ENCODE assay signal across 25 cellular contexts in the genomic region with DNA sequence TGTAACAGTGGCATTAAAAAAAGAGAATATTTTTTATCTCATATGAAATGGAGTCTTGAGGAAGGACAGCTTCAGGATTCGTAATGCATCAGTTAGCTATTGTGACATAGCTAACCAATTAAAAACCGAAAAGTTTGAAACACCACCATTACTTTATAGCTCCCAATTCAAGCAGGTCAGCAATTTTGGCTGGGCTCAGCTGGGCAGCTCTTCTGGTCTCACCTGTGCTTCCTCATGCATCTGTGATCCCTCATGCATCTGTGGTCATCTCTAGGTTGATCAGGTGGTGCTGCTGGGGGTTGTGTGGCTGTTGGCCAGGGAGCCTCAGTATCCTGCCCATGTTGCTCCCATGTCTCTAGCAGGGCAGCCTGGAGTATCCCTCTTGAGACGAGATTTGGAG.
"Had no signal": no experiment of that assay in that cellular context is flagged by ENCODE, and none has a peak within 500 bp of the region (broad histone marks: within the 10 kb centered on the region; RNA-seq: fewer than 3 reads in every experiment).

No MANE protein-coding gene starts in this region.

- H3K4me3 ChIP-seq: colonic mucosa, gastrocnemius medialis, lung, pancreas, testis, tibial artery had no signal

- H3K27me3 ChIP-seq: colonic mucosa, testis had no signal

- H3K36me3 Mint-ChIP-seq: naive B cell; natural killer cell treated with Interleukin-12 subunit alpha and Interleukin-12 subunit beta and Interleukin-15 and Interleukin-18, amount 100 ng/mL, for 72 hours had no signal

- FAIRE-seq: kidney, pancreas had no signal

- H3K27ac ChIP-seq: colonic mucosa, epithelial cell of prostate, gastrocnemius medialis, neutrophil, pancreas, testis, tibial artery had no signal

- H3K27me3 Mint-ChIP-seq: memory B cell; naive B cell; natural killer cell treated with Interleukin-12 subunit alpha and Interleukin-12 subunit beta and Interleukin-15 and Interleukin-18, amount 100 ng/mL, for 72 hours had no signal

- H3K27ac Mint-ChIP-seq: dendritic cell treated with granulocyte-macrophage colony-stimulating factor and Interleukin-4, amounts not matched to agents 40 ng/mL and 50 ng/mL, for 4 days; endodermal cell; memory B cell; progenitor cell of endocrine pancreas; type B pancreatic cell had no signal

- H3K4me3 Mint-ChIP-seq: dendritic cell treated with granulocyte-macrophage colony-stimulating factor and Interleukin-4, amounts not matched to agents 40 ng/mL and 50 ng/mL, for 4 days; endodermal cell; memory B cell; natural killer cell treated with Interleukin-12 subunit alpha and Interleukin-12 subunit beta and Interleukin-15 and Interleukin-18, amount 100 ng/mL, for 72 hours; neural crest cell; type B pancreatic cell had no signal

- H3K4me1 ChIP-seq: colonic mucosa, gastrocnemius medialis, pancreas, testis, tibial artery had no signal

- H3K9me3 Mint-ChIP-seq: dendritic cell treated with granulocyte-macrophage colony-stimulating factor and Interleukin-4, amounts not matched to agents 40 ng/mL and 50 ng/mL, for 4 days; memory B cell; natural killer cell treated with Interleukin-12 subunit alpha and Interleukin-12 subunit beta and Interleukin-15 and Interleukin-18, amount 100 ng/mL, for 72 hours; neural crest cell; type B pancreatic cell had no signal

- H3K9me3 ChIP-seq: colonic mucosa, gastrocnemius medialis, neutrophil, pancreas, testis, tibial artery had no signal

- ATAC-seq: esophagus mucosa; gastrocnemius medialis; left lobe of liver; natural killer cell treated with Interleukin-12 subunit alpha and Interleukin-12 subunit beta and Interleukin-15 and Interleukin-18, amount 100 ng/mL, for 72 hours; pancreas; sciatic nerve; stimulated activated naive CD8-positive, alpha-beta T cell treated with anti-CD3 and anti-CD28 coated beads, Interleukin-15, Interleukin-2, amounts not matched to agents 100 U/mL and 50 U/mL, for 24 hours had no signal

- DNase-seq: colonic mucosa; effector CD8-positive, alpha-beta T cell; endodermal cell; foreskin fibroblast; gastrocnemius medialis; head of caudate nucleus; kidney; naive B cell; pancreas; stimulated activated naive CD8-positive, alpha-beta T cell treated with anti-CD3 and anti-CD28 coated beads, Interleukin-15, Interleukin-2, amounts not matched to agents 100 U/mL and 50 U/mL, for 24 hours; substantia nigra; testis; tibial artery had no signal

- H3K36me3 ChIP-seq: colonic mucosa, gastrocnemius medialis, neutrophil, pancreas, tibial artery had no signal
